In genomic region chr1:244161111-244161510, GRCh38 we compare ENCODE assay signal across 19 cellular contexts.
"Had no signal": no experiment of that assay in that cellular context is flagged by ENCODE, and none has a peak within 500 bp of the region (broad histone marks: within the 10 kb centered on the region; RNA-seq: fewer than 3 reads in every experiment).

No MANE protein-coding gene starts in this region.

- H3K4me3 Mint-ChIP-seq: naive B cell; nephron; stimulated activated memory B cell treated with anti-CD40 and anti-IgM and Interleukin-4, amounts not matched to agents 10 μg/mL and 1 μg/mL and 100 μg/mL, for 72 hours; stimulated activated naive CD8-positive, alpha-beta T cell treated with anti-CD3 and anti-CD28 coated beads, Interleukin-15, Interleukin-2, amounts not matched to agents 100 ng/mL and 50 ng/mL, for 24 hours had no signal

- H3K27ac Mint-ChIP-seq: nephron; stimulated activated memory B cell treated with anti-CD40 and anti-IgM and Interleukin-4, amounts not matched to agents 10 μg/mL and 1 μg/mL and 100 μg/mL, for 72 hours; stimulated activated naive CD8-positive, alpha-beta T cell treated with anti-CD3 and anti-CD28 coated beads, Interleukin-15, Interleukin-2, amounts not matched to agents 100 ng/mL and 50 ng/mL, for 24 hours had no signal

- H3K36me3 ChIP-seq: heart left ventricle, right atrium auricular region, tibial artery, upper lobe of right lung, vagina had no signal

- DNase-seq: dermis blood vessel endothelial cell; erythroblast; foreskin keratinocyte; heart left ventricle; hippocampal formation; kidney glomerular epithelial cell; mesendoderm; naive B cell; posterior cingulate gyrus; stimulated activated CD4-positive, alpha-beta T cell treated with anti-CD3 and anti-CD28 coated beads, Interleukin-15, amount 100 ng/mL, for 24 hours; stimulated activated CD4-positive, alpha-beta T cell treated with anti-CD3 and anti-CD28 coated beads, Interleukin-1b, Interleukin-23, amount 100 ng/mL, for 48 hours; stimulated activated CD4-positive, alpha-beta T cell treated with anti-CD3 and anti-CD28 coated beads, Interleukin-4, amount 100 ng/mL, for 24 hours; tibial artery; upper lobe of right lung had no signal

- H3K27me3 ChIP-seq: foreskin keratinocyte, heart left ventricle, right atrium auricular region, tibial artery, upper lobe of right lung, vagina had no signal

- H3K36me3 Mint-ChIP-seq: naive B cell; stimulated activated memory B cell treated with anti-CD40 and anti-IgM and Interleukin-4, amounts not matched to agents 10 μg/mL and 1 μg/mL and 100 μg/mL, for 72 hours had no signal

- H3K9me3 ChIP-seq: heart left ventricle, right atrium auricular region, tibial artery, upper lobe of right lung, vagina had no signal

- ATAC-seq: foreskin keratinocyte; heart left ventricle; stimulated activated memory B cell treated with anti-CD40 and anti-IgM and Interleukin-4, amounts not matched to agents 10 μg/mL and 1 μg/mL and 100 μg/mL, for 72 hours had no signal

- H3K9me3 Mint-ChIP-seq: naive B cell; stimulated activated memory B cell treated with anti-CD40 and anti-IgM and Interleukin-4, amounts not matched to agents 10 μg/mL and 1 μg/mL and 100 μg/mL, for 72 hours; stimulated activated naive CD8-positive, alpha-beta T cell treated with anti-CD3 and anti-CD28 coated beads, Interleukin-15, Interleukin-2, amounts not matched to agents 100 ng/mL and 50 ng/mL, for 24 hours had no signal

- H3K4me1 ChIP-seq: upper lobe of right lung, vagina had no signal

- H3K27me3 Mint-ChIP-seq: naive B cell; stimulated activated memory B cell treated with anti-CD40 and anti-IgM and Interleukin-4, amounts not matched to agents 10 μg/mL and 1 μg/mL and 100 μg/mL, for 72 hours; stimulated activated naive CD8-positive, alpha-beta T cell treated with anti-CD3 and anti-CD28 coated beads, Interleukin-15, Interleukin-2, amounts not matched to agents 100 ng/mL and 50 ng/mL, for 24 hours had no signal

- H3K4me1 Mint-ChIP-seq: nephron; stimulated activated memory B cell treated with anti-CD40 and anti-IgM and Interleukin-4, amounts not matched to agents 10 μg/mL and 1 μg/mL and 100 μg/mL, for 72 hours had no signal

- H3K27ac ChIP-seq: foreskin keratinocyte, heart left ventricle, right atrium auricular region, tibial artery, upper lobe of right lung, vagina had no signal

- H3K4me3 ChIP-seq: heart left ventricle, right atrium auricular region, tibial artery, upper lobe of right lung, vagina had no signal
